Comparison of ENCODE assay signal across 9 cellular contexts in genomic region chr15:76994971-76995945, GRCh38. TPM values are rescaled to one million over a fixed set of nuclear protein-coding genes. Genes with fewer than 3 reads are reported as not detected.
DNase-seq lines count a peak whose midpoint lies in the region; ATAC-seq and TF ChIP-seq lines count a peak whose summit lies in the region.
"Had no signal": no experiment of that assay in that cellular context is flagged by ENCODE, and none has a peak within 500 bp of the region (broad histone marks: within the 10 kb centered on the region; RNA-seq: fewer than 3 reads in every experiment).

Gene PSTPIP1 (plus strand): TSS chr15:76995126. CDS start chr15:76995574, 448 bp downstream.

- no peaks in the 10 kb centered on the region for H3K9me3 Mint-ChIP-seq in natural killer cell treated with Interleukin-12 subunit alpha and Interleukin-12 subunit beta and Interleukin-15 and Interleukin-18, amount 100 ng/mL, for 72 hours
- H3K9me3 Mint-ChIP-seq: nephron had no signal

- peak within 1 kb of the TSS; percentile 92 to 98 for H3K27ac Mint-ChIP-seq in natural killer cell treated with Interleukin-12 subunit alpha and Interleukin-12 subunit beta and Interleukin-15 and Interleukin-18, amount 100 ng/mL, for 72 hours
- H3K27ac Mint-ChIP-seq: nephron had no signal

- H3K36me3 Mint-ChIP-seq in natural killer cell treated with Interleukin-12 subunit alpha and Interleukin-12 subunit beta and Interleukin-15 and Interleukin-18, amount 100 ng/mL, for 72 hours = no peaks in the 10 kb centered on the region

- H3K27me3 Mint-ChIP-seq in natural killer cell treated with Interleukin-12 subunit alpha and Interleukin-12 subunit beta and Interleukin-15 and Interleukin-18, amount 100 ng/mL, for 72 hours = no peaks in the 10 kb centered on the region

- H3K27ac ChIP-seq in dorsolateral prefrontal cortex (peak within 1 kb of the TSS in 40 of 59 donors; percentile 1 to 78 (median 58)), aorta (ENCODE audit: low read depth in 1 of 2, low read length in 2 of 2) (peak within 1 kb of the TSS; percentile 64 to 85), thyroid gland (no peak within 1 kb of the TSS)

- ATAC-seq in GM18909 (IDR thresholded peaks at IDR 0.05; ENCODE audit: poor library complexity, unreplicated experiment) (peak; percentile 53), aorta (ENCODE audit: low FRiP score) (peak; percentile 70)
- ATAC-seq in natural killer cell treated with Interleukin-12 subunit alpha and Interleukin-12 subunit beta and Interleukin-15 and Interleukin-18, amount 100 ng/mL, for 72 hours = peak; percentile 82 to 83

- H3K4me3 ChIP-seq in dorsolateral prefrontal cortex = peak within 1 kb of the TSS in 45 of 59 donors; percentile 2 to 54 (median 32)
- H3K4me3 ChIP-seq in aorta (ENCODE audit: low read length in 2 of 2) = no peak within 1 kb of the TSS
- no peak within 1 kb of the TSS for H3K4me3 ChIP-seq in thyroid gland (replicated peaks in 1 of 3)

- H3K27me3 ChIP-seq in dorsolateral prefrontal cortex (no peaks in the 10 kb centered on the region), aorta (ENCODE audit: control insufficient read depth in 1 of 2, insufficient read depth in 2 of 2, low read length in 1 of 2) (no peaks in the 10 kb centered on the region), thyroid gland (no peaks in the 10 kb centered on the region)

- WGBS in aorta, 2 donors = 8 to 9% methylated on average over 28 of the region's 28 CpGs
- WGBS in thyroid gland, 2 donors = 39 to 55% methylated on average over 21 to 27 of the region's 28 CpGs

- H3K4me1 ChIP-seq in aorta (ENCODE audit: control insufficient read depth in 1 of 2, insufficient read depth in 2 of 2, low read length in 2 of 2) = no peaks in the 10 kb centered on the region
- H3K4me1 ChIP-seq in thyroid gland = no peaks in the 10 kb centered on the region

- peak within 1 kb of the TSS; percentile 94 for H3K4me3 Mint-ChIP-seq in natural killer cell treated with Interleukin-12 subunit alpha and Interleukin-12 subunit beta and Interleukin-15 and Interleukin-18, amount 100 ng/mL, for 72 hours
- H3K4me3 Mint-ChIP-seq: nephron had no signal

- TF ChIP-seq CTCF in dorsolateral prefrontal cortex (IDR thresholded peaks at IDR 0.05 in 54 of 56, conservative IDR thresholded peaks at IDR 0.05 in 2 of 56; ENCODE audit: low read depth in 1 of 56, partially characterized antibody in 56 of 56) (no peak), thyroid gland (IDR thresholded peaks at IDR 0.05) (no peak)

- H3K9me3 ChIP-seq in aorta (ENCODE audit: control insufficient read depth, low read length) (no peaks in the 10 kb centered on the region), thyroid gland (no peaks in the 10 kb centered on the region)

- TF ChIP-seq POLR2A in thyroid gland (IDR thresholded peaks at IDR 0.05) = no peak

- peaks cover 45 to 57% of the 10 kb centered on the region in 2 donors for H3K4me1 Mint-ChIP-seq in natural killer cell treated with Interleukin-12 subunit alpha and Interleukin-12 subunit beta and Interleukin-15 and Interleukin-18, amount 100 ng/mL, for 72 hours (ENCODE audit: low read depth in 2 of 2)

- intact Hi-C loops in dorsolateral prefrontal cortex (cut with DNase I) (no loop called here), aorta (cut with DNase I) (loop anchor here in 1 of 2 donors (2.0 kb wide), 1 partner anchor 22 kb away; no protein-coding TSS in a partner anchor), thyroid gland (cut with DNase I) (no loop called here)

- H3K36me3 ChIP-seq in aorta (ENCODE audit: control insufficient read depth in 1 of 2, insufficient read depth in 2 of 2, low read length in 1 of 2) (no peaks in the 10 kb centered on the region), thyroid gland (no peaks in the 10 kb centered on the region)

- DNase-seq in HPDE6-E6E7 (ENCODE audit: extremely low spot score) = peak; percentile 38
- DNase-seq in activated CD4-positive, alpha-beta T cell treated with anti-CD3 and anti-CD28 coated beads for 24 hours (ENCODE audit: low read depth in 2 of 2) = peak; percentile 41 to 46
- peak; percentile 43 to 79 (median 64) for DNase-seq in dorsolateral prefrontal cortex
- peak; percentile 83 for DNase-seq in natural killer cell treated with Interleukin-12 subunit alpha and Interleukin-12 subunit beta and Interleukin-15 and Interleukin-18, amount 100 ng/mL, for 72 hours (ENCODE audit: low spot score)
- DNase-seq in aorta = peak; percentile 80 to 90
- DNase-seq in NCI-H128 (lab: John Stamatoyannopoulos, UW; ENCODE audit: unreplicated experiment) = no peak
- DNase-seq in thyroid gland = no peak

RNA-seq across cellular contexts. Expression of gene PSTPIP1, which starts in this region (rescaled TPM):
- 10 to 100 TPM in 5 of 120 experiments, 1 to 10 TPM in 115; 1.7 to 14.5 (median 5.3) TPM for total RNA-seq in dorsolateral prefrontal cortex
- 100 to 1,000 TPM; 161 to 167 TPM for total RNA-seq in natural killer cell treated with Interleukin-12 subunit alpha and Interleukin-12 subunit beta and Interleukin-15 and Interleukin-18, amount 100 ng/mL, for 72 hours
- 10 to 100 TPM; 14.1 to 42.9 TPM for total RNA-seq in aorta
- polyA plus RNA-seq in aorta = 10 to 100 TPM; 16.5 to 30.4 TPM
- 1 to 10 TPM; 1.4 to 6.9 (median 3.7) TPM for total RNA-seq in thyroid gland

Comparison
In these comparisons a context has a peak if more than half of its experiments do, and no peak if none do; other contexts are left out.
1. DNase-seq: peak in HPDE6-E6E7 (single experiment), activated CD4-positive, alpha-beta T cell treated with anti-CD3 and anti-CD28 coated beads for 24 hours (2 of 2), dorsolateral prefrontal cortex (10 of 10), natural killer cell treated with Interleukin-12 subunit alpha and Interleukin-12 subunit beta and Interleukin-15 and Interleukin-18, amount 100 ng/mL, for 72 hours (single experiment) and aorta (2 of 2); none in NCI-H128 (single experiment) and thyroid gland (0 of 2).
2. H3K27ac ChIP-seq: peak in dorsolateral prefrontal cortex (40 of 59) and aorta (2 of 2); none in thyroid gland (0 of 3).
3. H3K4me3 ChIP-seq: peak in dorsolateral prefrontal cortex (45 of 59); none in aorta (0 of 2) and thyroid gland (0 of 3).
4. Peak in every context shown above with its lines, with median percentiles within 50 percentile points of each other: ATAC-seq.